Comparison of ENCODE assay signal across 10 cellular contexts in genomic region chr3:96491868-96492267, GRCh38.
"Had no signal": no experiment of that assay in that cellular context is flagged by ENCODE, and none has a peak within 500 bp of the region (broad histone marks: within the 10 kb centered on the region; RNA-seq: fewer than 3 reads in every experiment).

No MANE protein-coding gene starts in this region.

- H3K4me1 ChIP-seq: HAP-1 had no signal

- H3K27ac ChIP-seq: GM23248 had no signal

- H2AFZ ChIP-seq: GM23248 had no signal

- H3K9me3 ChIP-seq: HAP-1 had no signal

- H3K4me3 ChIP-seq: GM23248, HAP-1, K562 had no signal

- H3K9ac ChIP-seq: GM23248 had no signal

- H3K36me3 ChIP-seq: HAP-1 had no signal

- DNase-seq: GM23248, GOT3, H7, HFFc6, IMR-90, Karpas-422, KG1 had no signal

- ATAC-seq: HCT116, K562 had no signal
